ENCODE assay signal across 26 cellular contexts in genomic region chr4:174209296-174209695, GRCh38.
"Had no signal": no experiment of that assay in that cellular context is flagged by ENCODE, and none has a peak within 500 bp of the region (broad histone marks: within the 10 kb centered on the region; RNA-seq: fewer than 3 reads in every experiment).

No MANE protein-coding gene starts in this region.

- H3K9ac ChIP-seq: neural progenitor cell had no signal

- H3K27me3 ChIP-seq: right atrium auricular region had no signal

- H3K36me3 ChIP-seq: ascending aorta, cardiac muscle cell, colonic mucosa, heart right ventricle, neural progenitor cell, right atrium auricular region, thoracic aorta had no signal

- H3K4me3 ChIP-seq: ascending aorta, cardiac muscle cell, colonic mucosa, heart right ventricle, neural progenitor cell, right atrium auricular region, thoracic aorta had no signal

- H3K27ac ChIP-seq: ascending aorta, cardiac muscle cell, colonic mucosa, epithelial cell of prostate, foreskin keratinocyte, heart right ventricle, neural progenitor cell, right atrium auricular region, thoracic aorta had no signal

- H3K4me1 ChIP-seq: colonic mucosa, foreskin keratinocyte had no signal

- ATAC-seq: foreskin keratinocyte, heart right ventricle, natural killer cell, T-helper 17 cell had no signal

- H2AFZ ChIP-seq: neural progenitor cell had no signal

- H3K9me3 ChIP-seq: ascending aorta, colonic mucosa, heart right ventricle, right atrium auricular region, thoracic aorta had no signal

- DNase-seq: activated CD4-positive, alpha-beta memory T cell treated with anti-CD3 and anti-CD28 coated beads for 36 hours; activated CD4-positive, alpha-beta T cell treated with anti-CD3 and anti-CD28 coated beads, Interleukin-2, amount 10 ng/mL, durations not matched to agents 24 days and 14 days; activated CD4-positive, CD25-positive, alpha-beta regulatory T cell treated with anti-CD3 and anti-CD28 coated beads, Interleukin-2, amount 50 U/mL, for 72 hours; activated CD8-positive, alpha-beta memory T cell treated with anti-CD3 and anti-CD28 coated beads, Interleukin-2, amount 50 U/mL, for 4 hours; activated effector memory CD4-positive, alpha-beta T cell treated with anti-CD3 and anti-CD28 coated beads, Interleukin-2, amount 50 U/mL, for 16 hours; activated naive CD4-positive, alpha-beta T cell treated with anti-CD3 and anti-CD28 coated beads for 36 hours; activated naive CD8-positive, alpha-beta T cell treated with anti-CD3 and anti-CD28 coated beads for 36 hours; activated T-cell treated with anti-CD3 and anti-CD28 coated beads, Interleukin-2, amount 50 U/mL, for 1 hour; cerebellar nuclear complex; colonic mucosa; effector CD8-positive, alpha-beta T cell; foreskin keratinocyte; heart right ventricle; midbrain; natural killer cell; occipital lobe; stimulated activated CD4-positive, alpha-beta T cell treated with anti-CD3 and anti-CD28 coated beads, Interleukin-12 subunit alpha, Interleukin-12 subunit beta, amount 100 ng/mL, for 4 hours; stimulated activated CD4-positive, alpha-beta T cell treated with anti-CD3 and anti-CD28 coated beads, Interleukin-4, amount 100 ng/mL, for 1 hour; T-helper 17 cell; trophoblast cell had no signal

- H3K4me2 ChIP-seq: neural progenitor cell had no signal
